Comparison of ENCODE assay signal across 22 cellular contexts in the genomic region with DNA sequence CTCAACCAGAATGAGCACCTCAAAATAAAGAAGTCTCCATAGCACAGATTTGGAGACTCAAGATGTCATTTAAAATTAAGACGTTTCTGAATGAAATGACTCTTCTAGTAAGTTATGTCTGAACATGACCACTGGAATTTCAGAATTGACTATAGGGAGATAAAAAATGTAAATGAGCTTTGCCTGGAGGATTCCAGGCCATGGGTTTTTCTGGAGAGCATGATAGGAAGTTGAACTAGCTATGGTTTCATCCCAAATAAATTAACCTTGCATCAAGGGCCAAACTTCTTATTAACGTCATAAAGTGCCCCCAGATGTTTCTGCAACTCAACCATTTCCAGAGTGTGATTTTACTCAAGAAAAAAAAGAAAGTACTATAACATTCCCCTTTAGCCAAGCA.
"Had no signal": no experiment of that assay in that cellular context is flagged by ENCODE, and none has a peak within 500 bp of the region (broad histone marks: within the 10 kb centered on the region; RNA-seq: fewer than 3 reads in every experiment).

No MANE protein-coding gene starts in this region.

- DNase-seq: activated CD4-positive, alpha-beta T cell treated with anti-CD3 and anti-CD28 coated beads, Interleukin-2, amount 10 ng/mL, durations not matched to agents 7 days and 5 days; activated CD8-positive, alpha-beta memory T cell treated with anti-CD3 and anti-CD28 coated beads, Interleukin-2, amount 50 U/mL, for 48 hours; activated gamma-delta T cell; activated T-cell treated with anti-CD3 and anti-CD28 coated beads, Interleukin-2, amount 50 U/mL, for 72 hours; amygdala; kidney; left lung; naive thymus-derived CD8-positive, alpha-beta T cell; sigmoid colon; stimulated activated CD4-positive, alpha-beta T cell treated with anti-CD3 and anti-CD28 coated beads, Interleukin-12 subunit alpha, Interleukin-12 subunit beta, amount 100 ng/mL, for 4 hours; stimulated activated CD4-positive, alpha-beta T cell treated with anti-CD3 and anti-CD28 coated beads, Interleukin-2, amount 100 ng/mL, for 24 hours; T-cell; T-helper 9 cell had no signal

- H3K4me1 Mint-ChIP-seq: activated CD4-positive, alpha-beta T cell treated with anti-CD3 and anti-CD28 coated beads, Interleukin-2, amount 10 ng/mL, durations not matched to agents 7 days and 5 days; memory B cell; naive thymus-derived CD8-positive, alpha-beta T cell; T-cell had no signal

- FAIRE-seq: colon, endometrium, kidney had no signal

- H3K4me3 ChIP-seq: cardiac muscle cell, gastroesophageal sphincter, left lung, sigmoid colon, vagina had no signal

- H3K27me3 Mint-ChIP-seq: activated CD4-positive, alpha-beta T cell treated with anti-CD3 and anti-CD28 coated beads, Interleukin-2, amount 10 ng/mL, durations not matched to agents 7 days and 5 days; activated naive CD8-positive, alpha-beta T cell; memory B cell had no signal

- H3K36me3 Mint-ChIP-seq: activated naive CD8-positive, alpha-beta T cell; memory B cell; naive thymus-derived CD8-positive, alpha-beta T cell; T-cell had no signal

- H3K4me3 Mint-ChIP-seq: activated CD4-positive, alpha-beta T cell treated with anti-CD3 and anti-CD28 coated beads, Interleukin-2, amount 10 ng/mL, durations not matched to agents 7 days and 5 days; activated naive CD8-positive, alpha-beta T cell; activated T-cell treated with anti-CD3 and anti-CD28 coated beads, Interleukin-2, amount 50 U/mL, for 72 hours; memory B cell; naive thymus-derived CD8-positive, alpha-beta T cell; T-cell had no signal

- H3K9ac ChIP-seq: parathyroid adenoma had no signal

- H3K9me3 ChIP-seq: gastroesophageal sphincter, left lung, sigmoid colon, vagina had no signal

- H3K4me1 ChIP-seq: gastroesophageal sphincter, left lung, parathyroid adenoma, sigmoid colon, vagina had no signal

- H3K9me3 Mint-ChIP-seq: activated CD4-positive, alpha-beta T cell treated with anti-CD3 and anti-CD28 coated beads, Interleukin-2, amount 10 ng/mL, durations not matched to agents 7 days and 5 days; T-cell had no signal

- H2AFZ ChIP-seq: parathyroid adenoma had no signal

- H3K27ac Mint-ChIP-seq: activated CD4-positive, alpha-beta T cell treated with anti-CD3 and anti-CD28 coated beads, Interleukin-2, amount 10 ng/mL, durations not matched to agents 7 days and 5 days; activated naive CD8-positive, alpha-beta T cell; activated T-cell treated with anti-CD3 and anti-CD28 coated beads, Interleukin-2, amount 50 U/mL, for 72 hours; memory B cell; naive thymus-derived CD8-positive, alpha-beta T cell; T-cell had no signal

- H3K36me3 ChIP-seq: cardiac muscle cell, gastroesophageal sphincter, left lung, sigmoid colon, vagina had no signal

- H3K27ac ChIP-seq: cardiac muscle cell, gastroesophageal sphincter, left lung, parathyroid adenoma, sigmoid colon, vagina had no signal

- H3K27me3 ChIP-seq: gastroesophageal sphincter, left lung, sigmoid colon, vagina had no signal

- H3K79me2 ChIP-seq: parathyroid adenoma had no signal

- ATAC-seq: activated T-cell treated with anti-CD3 and anti-CD28 coated beads, Interleukin-2, amount 50 U/mL, for 72 hours; esophagus mucosa; gastroesophageal sphincter; left lung; naive thymus-derived CD8-positive, alpha-beta T cell; T-cell had no signal
